Comparison of ENCODE assay signal across 24 cellular contexts in the genomic region with DNA sequence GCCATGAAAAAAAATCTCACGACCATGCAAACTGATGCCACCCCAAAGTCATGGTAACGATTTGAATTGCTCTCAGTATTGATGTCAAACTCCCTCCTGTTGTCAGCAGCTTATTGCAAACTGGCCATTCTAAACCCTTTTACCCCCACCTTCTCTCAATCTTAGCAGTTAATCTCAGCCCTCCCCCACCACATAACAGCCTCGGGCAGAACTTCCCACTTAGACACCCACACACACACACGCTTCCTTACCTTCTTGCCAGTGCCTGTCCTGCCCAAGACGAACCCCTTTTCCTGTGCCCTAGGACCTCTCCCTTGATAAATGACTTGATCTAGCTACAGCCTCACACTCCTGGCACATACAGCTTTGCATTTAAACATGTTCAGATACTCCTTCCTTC.
"Had no signal": no experiment of that assay in that cellular context is flagged by ENCODE, and none has a peak within 500 bp of the region (broad histone marks: within the 10 kb centered on the region; RNA-seq: fewer than 3 reads in every experiment).

No MANE protein-coding gene starts in this region.

- H3K4me2 ChIP-seq: smooth muscle cell had no signal

- H3K4me1 ChIP-seq: body of pancreas, left lung, upper lobe of left lung had no signal

- ATAC-seq: activated CD8-positive, alpha-beta memory T cell treated with anti-CD3 and anti-CD28 coated beads, Interleukin-2, amount 10 ng/mL, durations not matched to agents 7 days and 5 days; activated CD8-positive, alpha-beta T cell treated with anti-CD3 and anti-CD28 coated beads for 36 hours; body of pancreas; left lung; naive thymus-derived CD8-positive, alpha-beta T cell; stimulated activated naive B cell treated with anti-CD40 and anti-IgM and Interleukin-4, amounts not matched to agents 10 μg/mL and 1 μg/mL and 100 μg/mL, for 72 hours had no signal

- DNase-seq: activated CD4-positive, alpha-beta T cell treated with anti-CD3 and anti-CD28 coated beads, Interleukin-2, amount 10 ng/mL, durations not matched to agents 7 days and 5 days; activated CD4-positive, CD25-positive, alpha-beta regulatory T cell treated with anti-CD3 and anti-CD28 coated beads, Interleukin-2, amount 50 U/mL, for 72 hours; activated CD8-positive, alpha-beta memory T cell treated with anti-CD3 and anti-CD28 coated beads, Interleukin-2, amount 10 ng/mL, durations not matched to agents 7 days and 5 days; activated CD8-positive, alpha-beta T cell treated with anti-CD3 and anti-CD28 coated beads for 36 hours; activated gamma-delta T cell; activated naive CD4-positive, alpha-beta T cell treated with anti-CD3 and anti-CD28 coated beads, Interleukin-2, amount 50 U/mL, for 16 hours; activated T-cell treated with anti-CD3 and anti-CD28 coated beads for 4 hours; anterior cingulate cortex; body of pancreas; erythroblast; foreskin fibroblast; immature natural killer cell; left lung; naive thymus-derived CD8-positive, alpha-beta T cell; retina; sigmoid colon; stimulated activated CD4-positive, alpha-beta T cell treated with anti-CD3 and anti-CD28 coated beads, Interleukin-15, amount 100 ng/mL, for 24 hours; stimulated activated CD8-positive, alpha-beta memory T cell treated with anti-CD3 and anti-CD28 coated beads, Interleukin-4, amount 100 ng/mL, for 48 hours; stimulated activated naive B cell treated with anti-CD40 and anti-IgM and Interleukin-4, amounts not matched to agents 10 μg/mL and 1 μg/mL and 100 μg/mL, for 72 hours; T-helper 2 cell; upper lobe of left lung had no signal

- H3K4me1 Mint-ChIP-seq: activated CD4-positive, alpha-beta T cell treated with anti-CD3 and anti-CD28 coated beads, Interleukin-2, amount 10 ng/mL, durations not matched to agents 7 days and 5 days; activated CD8-positive, alpha-beta memory T cell treated with anti-CD3 and anti-CD28 coated beads, Interleukin-2, amount 10 ng/mL, durations not matched to agents 7 days and 5 days; immature natural killer cell had no signal

- H3K9me3 Mint-ChIP-seq: activated CD4-positive, alpha-beta T cell treated with anti-CD3 and anti-CD28 coated beads, Interleukin-2, amount 10 ng/mL, durations not matched to agents 7 days and 5 days had no signal

- H3K27ac Mint-ChIP-seq: activated CD4-positive, alpha-beta T cell treated with anti-CD3 and anti-CD28 coated beads, Interleukin-2, amount 10 ng/mL, durations not matched to agents 7 days and 5 days; activated CD8-positive, alpha-beta memory T cell treated with anti-CD3 and anti-CD28 coated beads, Interleukin-2, amount 10 ng/mL, durations not matched to agents 7 days and 5 days; activated CD8-positive, alpha-beta T cell treated with anti-CD3 and anti-CD28 coated beads for 36 hours; mesothelial cell of epicardium; stimulated activated naive B cell treated with anti-CD40 and anti-IgM and Interleukin-4, amounts not matched to agents 10 μg/mL and 1 μg/mL and 100 μg/mL, for 72 hours had no signal

- H3K4me3 Mint-ChIP-seq: activated CD4-positive, alpha-beta T cell treated with anti-CD3 and anti-CD28 coated beads, Interleukin-2, amount 10 ng/mL, durations not matched to agents 7 days and 5 days; activated CD8-positive, alpha-beta memory T cell treated with anti-CD3 and anti-CD28 coated beads, Interleukin-2, amount 10 ng/mL, durations not matched to agents 7 days and 5 days; activated CD8-positive, alpha-beta T cell treated with anti-CD3 and anti-CD28 coated beads for 36 hours; immature natural killer cell; mesothelial cell of epicardium; naive thymus-derived CD8-positive, alpha-beta T cell; stimulated activated naive B cell treated with anti-CD40 and anti-IgM and Interleukin-4, amounts not matched to agents 10 μg/mL and 1 μg/mL and 100 μg/mL, for 72 hours had no signal

- H3K27ac ChIP-seq: body of pancreas, left lung, sigmoid colon, thoracic aorta, upper lobe of left lung had no signal

- H3K27me3 Mint-ChIP-seq: activated CD4-positive, alpha-beta T cell treated with anti-CD3 and anti-CD28 coated beads, Interleukin-2, amount 10 ng/mL, durations not matched to agents 7 days and 5 days; activated CD8-positive, alpha-beta memory T cell treated with anti-CD3 and anti-CD28 coated beads, Interleukin-2, amount 10 ng/mL, durations not matched to agents 7 days and 5 days; activated CD8-positive, alpha-beta T cell treated with anti-CD3 and anti-CD28 coated beads for 36 hours; naive thymus-derived CD8-positive, alpha-beta T cell; stimulated activated naive B cell treated with anti-CD40 and anti-IgM and Interleukin-4, amounts not matched to agents 10 μg/mL and 1 μg/mL and 100 μg/mL, for 72 hours had no signal

- H3K9me3 ChIP-seq: body of pancreas, left lung, sigmoid colon, upper lobe of left lung had no signal

- H3K4me3 ChIP-seq: body of pancreas, left lung, sigmoid colon, smooth muscle cell, thoracic aorta, upper lobe of left lung had no signal

- H3K27me3 ChIP-seq: body of pancreas, left lung, sigmoid colon, upper lobe of left lung had no signal
